Comparison of ENCODE assay signal across 1 cellular context in genomic region chr2:135876066-135876711, GRCh38.
A peak's percentile ranks its signal among the peaks of the same experiment; 100 is the strongest.
TF ChIP-seq lines count a peak whose summit lies in the region.

Gene MCM6, minus strand, starts transcription at chr2:135876443. Its CDS starts 78 bp downstream, at chr2:135876365.

TF ChIP-seq in HepG2, 621 proteins besides CTCF, POLR2A, EP300 and RAD21 (continued from another document and continues in another):
- TF ChIP-seq ZMAT5 (CRISPR knock-in tag; IDR thresholded peaks at IDR 0.05; ENCODE audit: borderline replicate concordance, low read depth) (no peak), CEBPG (CRISPR knock-in tag; IDR thresholded peaks at IDR 0.05) (no peak), PITX1 (CRISPR knock-in tag; IDR thresholded peaks at IDR 0.05) (no peak), ZNF235 (CRISPR knock-in tag; IDR thresholded peaks at IDR 0.05; ENCODE audit: borderline replicate concordance) (0 out of 2 replicates have a peak, but pooled peaks have one; percentile 48), NFE2L1 (CRISPR knock-in tag; IDR thresholded peaks at IDR 0.05; ENCODE audit: borderline replicate concordance) (no peak), KAT2B (IDR thresholded peaks at IDR 0.05; ENCODE audit: borderline replicate concordance, low read depth, low read length) (no peak), BRD4 (CRISPR knock-in tag; IDR thresholded peaks at IDR 0.05) (no peak), ZNF564 (CRISPR knock-in tag; IDR thresholded peaks at IDR 0.05) (no peak; the same call in 1 of the 2 replicates), ZNF605 (CRISPR knock-in tag; IDR thresholded peaks at IDR 0.05) (peak; percentile 94), ZNF354B (CRISPR knock-in tag; IDR thresholded peaks at IDR 0.05) (0 out of 2 replicates have a peak, but pooled peaks have one; percentile 74), REXO4 (CRISPR knock-in tag; IDR thresholded peaks at IDR 0.05; ENCODE audit: borderline replicate concordance) (no peak), RNF2 (conservative IDR thresholded peaks at IDR 0.05; ENCODE audit: low read depth) (no peak), ONECUT2 (CRISPR knock-in tag; IDR thresholded peaks at IDR 0.05) (no peak; the same call in 1 of the 2 replicates), DBP (CRISPR knock-in tag; IDR thresholded peaks at IDR 0.05; ENCODE audit: not compliant biosample characterization) (no peak), ZNF503 (CRISPR knock-in tag; IDR thresholded peaks at IDR 0.05) (no peak), RELA (CRISPR knock-in tag; IDR thresholded peaks at IDR 0.05) (no peak), GFI1 (CRISPR knock-in tag; IDR thresholded peaks at IDR 0.05; ENCODE audit: borderline replicate concordance) (peak; percentile 58; the same call in 1 of the 2 replicates), MATR3 (CRISPR knock-in tag; IDR thresholded peaks at IDR 0.05) (no peak), SUZ12 (IDR thresholded peaks at IDR 0.05; ENCODE audit: low read depth, low read length) (no peak), NFKB2 (CRISPR knock-in tag; IDR thresholded peaks at IDR 0.05; ENCODE audit: borderline replicate concordance) (peak; percentile 78; the same call in 1 of the 2 replicates), EHMT2 (IDR thresholded peaks at IDR 0.05; ENCODE audit: borderline replicate concordance, low read depth, low read length) (no peak), ERF (CRISPR knock-in tag; IDR thresholded peaks at IDR 0.05) (peak; percentile 46; the same call in 1 of the 2 replicates), CREM (IDR thresholded peaks at IDR 0.05) (peak; percentile 48), CREM (CRISPR knock-in tag; IDR thresholded peaks at IDR 0.05) (no peak), ZNF770 (CRISPR knock-in tag; IDR thresholded peaks at IDR 0.05) (no peak), CERS6 (CRISPR knock-in tag; IDR thresholded peaks at IDR 0.05) (no peak), MIER2 (CRISPR knock-in tag; IDR thresholded peaks at IDR 0.05) (no peak), PRMT3 (CRISPR knock-in tag; IDR thresholded peaks at IDR 0.05; ENCODE audit: borderline replicate concordance, low read depth) (peak; percentile 90; the same call in 1 of the 2 replicates), NR3C1 (CRISPR knock-in tag; IDR thresholded peaks at IDR 0.05) (no peak), RFX1 (IDR thresholded peaks at IDR 0.05) (no peak), ATF6 (CRISPR knock-in tag; conservative IDR thresholded peaks at IDR 0.05) (0 out of 2 replicates have a peak, but pooled peaks have one; percentile 83), ZNF468 (CRISPR knock-in tag; IDR thresholded peaks at IDR 0.05) (no peak), MNT (IDR thresholded peaks at IDR 0.05) (no peak), ZNF703 (CRISPR knock-in tag; IDR thresholded peaks at IDR 0.05; ENCODE audit: borderline replicate concordance) (no peak), HNF1A (IDR thresholded peaks at IDR 0.05; ENCODE audit: low read depth) (no peak), HNF1A (CRISPR knock-in tag; IDR thresholded peaks at IDR 0.05; ENCODE audit: borderline replicate concordance) (no peak), PRDM15 (CRISPR knock-in tag; IDR thresholded peaks at IDR 0.05) (no peak), ZNF772 (CRISPR knock-in tag; IDR thresholded peaks at IDR 0.05) (0 out of 2 replicates have a peak, but pooled peaks have one; percentile 34), ZNF136 (CRISPR knock-in tag; IDR thresholded peaks at IDR 0.05; ENCODE audit: low read depth) (no peak), ZNF530 (CRISPR knock-in tag; IDR thresholded peaks at IDR 0.05; ENCODE audit: low read depth) (no peak), SATB2 (CRISPR knock-in tag; IDR thresholded peaks at IDR 0.05) (peak; percentile 46; the same call in 1 of the 2 replicates)
